ENCODE assay signal across 1 cellular context in the genomic region with DNA sequence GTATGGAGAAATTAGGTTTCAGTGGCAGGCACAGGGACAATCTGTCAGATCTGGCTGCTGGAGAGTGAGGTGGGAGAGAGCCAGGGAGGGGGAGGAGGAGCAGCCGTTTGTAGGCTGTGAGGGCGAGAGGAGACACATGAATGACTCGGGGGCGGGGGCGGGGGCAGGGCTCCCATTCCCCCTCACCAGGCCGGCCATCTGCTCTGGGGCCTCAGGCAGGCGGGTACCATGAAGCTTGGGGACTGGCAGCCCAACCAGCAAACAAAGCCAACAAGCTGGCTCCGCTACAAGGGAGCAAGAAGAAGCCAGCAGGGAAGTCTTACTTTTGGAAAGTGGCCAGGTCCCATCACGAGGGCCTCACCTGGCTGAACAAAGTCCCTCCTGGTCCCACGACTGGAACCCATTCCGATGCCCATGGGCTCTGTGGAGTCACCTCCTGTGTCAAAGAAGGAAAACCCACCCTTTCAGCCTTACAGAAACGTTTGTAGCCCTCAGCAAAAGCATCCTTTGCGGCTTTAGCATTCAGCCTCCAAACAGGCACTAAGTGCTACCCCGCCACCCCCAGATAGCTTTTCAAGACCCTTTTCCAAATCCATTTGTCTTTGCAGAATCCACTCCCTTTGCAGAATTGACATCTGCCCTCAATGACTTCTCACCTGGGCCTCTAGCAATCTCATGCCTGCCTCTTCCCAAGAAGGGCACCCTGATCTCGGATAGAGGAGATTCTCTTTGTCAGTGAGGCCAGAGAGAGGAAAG.
TF ChIP-seq lines count a peak whose summit lies in the region.

No MANE protein-coding gene starts in this region.

TF ChIP-seq in K562, 482 proteins besides CTCF, POLR2A, EP300 and RAD21:
- no peak for TF ChIP-seq GABPB2 (CRISPR knock-in tag; conservative IDR thresholded peaks at IDR 0.05)
